34 cellular contexts compared by ENCODE assay signal in genomic region chr15:32901192-32901591, GRCh38.
"Had no signal": no experiment of that assay in that cellular context is flagged by ENCODE, and none has a peak within 500 bp of the region (broad histone marks: within the 10 kb centered on the region; RNA-seq: fewer than 3 reads in every experiment).

No MANE protein-coding gene starts in this region.

- DNase-seq: activated effector memory CD4-positive, alpha-beta T cell treated with anti-CD3 and anti-CD28 coated beads, Interleukin-2, amount 50 U/mL, for 16 hours; activated effector memory CD4-positive, alpha-beta T cell treated with Interleukin-2 at 50 U/mL for 16 hours; activated gamma-delta T cell; activated gamma-delta T cell treated with Interleukin-2 at 50 U/mL for 16 hours; activated naive CD4-positive, alpha-beta T cell; activated naive CD4-positive, alpha-beta T cell treated with anti-CD3 and anti-CD28 coated beads for 36 hours; activated naive CD4-positive, alpha-beta T cell treated with anti-CD3 and anti-CD28 coated beads, Interleukin-2, amount 10 ng/mL, durations not matched to agents 7 days and 5 days; activated naive CD4-positive, alpha-beta T cell treated with anti-CD3 and anti-CD28 coated beads, Interleukin-2, amount 50 U/mL, for 16 hours; activated naive CD4-positive, alpha-beta T cell treated with Interleukin-2 at 50 U/mL for 16 hours; activated naive CD8-positive, alpha-beta T cell treated with anti-CD3 and anti-CD28 coated beads for 36 hours; activated naive CD8-positive, alpha-beta T cell treated with anti-CD3 and anti-CD28 coated beads, Interleukin-2, amount 10 ng/mL, durations not matched to agents 7 days and 5 days; activated naive CD8-positive, alpha-beta T cell treated with anti-CD3 and anti-CD28 coated beads, Interleukin-2, amount 50 U/mL, for 24 hours; activated T-cell treated with anti-CD3 and anti-CD28 coated beads for 4 hours; activated T-cell treated with anti-CD3 and anti-CD28 coated beads, Interleukin-2, amount 50 U/mL, for 1 hour; activated T-cell treated with anti-CD3 and anti-CD28 coated beads, Interleukin-2, amount 50 U/mL, for 24 hours; activated T-cell treated with anti-CD3 and anti-CD28 coated beads, Interleukin-2, amount 50 U/mL, for 4 hours; activated T-cell treated with anti-CD3 and anti-CD28 coated beads, Interleukin-2, amount 50 U/mL, for 48 hours; activated T-cell treated with anti-CD3 and anti-CD28 coated beads, Interleukin-2, amount 50 U/mL, for 72 hours; adrenal gland; amniotic stem cell; amygdala; anterior cingulate cortex; aorta; brain microvascular endothelial cell; caudate nucleus; central memory CD4-positive, alpha-beta T cell; cerebellar nuclear complex had no signal

- FAIRE-seq: astrocyte, bronchial epithelial cell had no signal

- H3K27me3 ChIP-seq: adrenal gland, ascending aorta, brain microvascular endothelial cell, breast epithelium, cardiac muscle cell had no signal

- H3K4me1 ChIP-seq: adrenal gland, ascending aorta, breast epithelium had no signal

- H3K27ac ChIP-seq: adrenal gland, ascending aorta, brain microvascular endothelial cell, breast epithelium, cardiac muscle cell had no signal

- ATAC-seq: activated naive CD4-positive, alpha-beta T cell treated with anti-CD3 and anti-CD28 coated beads, Interleukin-2, amount 50 U/mL, for 72 hours; activated naive CD8-positive, alpha-beta T cell treated with anti-CD3 and anti-CD28 coated beads, Interleukin-2, amount 50 U/mL, for 24 hours; activated T-cell treated with anti-CD3 and anti-CD28 coated beads, Interleukin-2, amount 50 U/mL, for 4 hours; activated T-cell treated with anti-CD3 and anti-CD28 coated beads, Interleukin-2, amount 50 U/mL, for 72 hours; activated T-helper 17 cell treated with anti-CD3 and anti-CD28 coated beads, Interleukin-2, amount 50 U/mL, for 72 hours had no signal

- H3K9me3 ChIP-seq: adrenal gland, ascending aorta, breast epithelium had no signal

- H3K4me3 ChIP-seq: adrenal gland, ascending aorta, breast epithelium, cardiac muscle cell had no signal

- H3K36me3 ChIP-seq: adrenal gland, ascending aorta, breast epithelium, cardiac muscle cell had no signal
